Comparison of ENCODE assay signal across 19 cellular contexts in the genomic region with DNA sequence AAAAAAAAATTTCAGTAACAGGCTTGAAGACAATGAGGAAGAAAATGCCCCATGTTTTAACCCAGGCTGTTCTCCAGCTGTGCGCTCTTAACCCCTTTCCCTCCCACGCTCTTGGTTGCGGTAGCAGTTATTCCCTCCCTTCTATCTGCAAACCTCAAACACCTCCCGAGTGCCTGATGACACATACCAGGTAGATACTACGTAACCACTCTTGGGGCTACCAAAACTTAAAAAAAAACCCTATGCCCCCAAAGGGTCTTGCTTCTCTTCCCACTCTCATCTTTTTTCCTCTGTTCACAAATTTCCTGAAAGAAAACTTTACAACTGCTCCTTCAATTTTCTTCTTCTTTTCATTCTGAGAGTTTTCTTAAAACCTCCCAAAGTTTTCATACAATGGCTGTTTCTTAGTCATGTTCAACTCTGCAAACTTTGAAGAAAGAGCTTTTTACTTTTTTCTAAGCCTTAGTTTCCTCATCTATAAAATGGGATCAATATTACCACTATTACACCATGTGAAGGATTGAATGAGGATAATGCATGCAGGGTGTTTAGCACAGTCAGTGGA. TPM values are rescaled to one million over a fixed set of nuclear protein-coding genes. Genes with fewer than 3 reads are reported as not detected.
DNase-seq lines count a peak whose midpoint lies in the region; ATAC-seq, FAIRE-seq and TF ChIP-seq lines count a peak whose summit lies in the region.
"Had no signal": no experiment of that assay in that cellular context is flagged by ENCODE, and none has a peak within 500 bp of the region (broad histone marks: within the 10 kb centered on the region; RNA-seq: fewer than 3 reads in every experiment).

No MANE protein-coding gene starts in this region.

- no peak for TF ChIP-seq RAD21 in H1 (IDR thresholded peaks at IDR 0.05 in 1 of 2, conservative IDR thresholded peaks at IDR 0.05 in 1 of 2; ENCODE audit: low read depth in 2 of 2, low read length in 2 of 2)

- no peaks in the 10 kb centered on the region; a peak in 1 of 4 replicates for H3K79me2 ChIP-seq in H1 (ENCODE audit: control insufficient read depth in 1 of 2, insufficient read depth in 2 of 2, low read length in 2 of 2)

- H3K27me3 Mint-ChIP-seq in activated CD4-positive, alpha-beta T cell treated with anti-CD3 and anti-CD28 coated beads, Interleukin-2, amount 10 ng/mL, durations not matched to agents 7 days and 5 days = peaks cover 4% of the 10 kb centered on the region
- peaks cover 4% of the 10 kb centered on the region for H3K27me3 Mint-ChIP-seq in activated CD8-positive, alpha-beta T cell treated with anti-CD3 and anti-CD28 coated beads for 36 hours

- H3K4me3 Mint-ChIP-seq in activated CD4-positive, alpha-beta T cell treated with anti-CD3 and anti-CD28 coated beads, Interleukin-2, amount 10 ng/mL, durations not matched to agents 7 days and 5 days = no peak overlapping the region
- H3K4me3 Mint-ChIP-seq in activated CD8-positive, alpha-beta T cell treated with anti-CD3 and anti-CD28 coated beads for 36 hours = no peak overlapping the region
- H3K4me3 Mint-ChIP-seq: IgD-negative memory B cell, natural killer cell had no signal

- H2BK12ac ChIP-seq in H1 (ENCODE audit: low read depth, low read length) = no peak overlapping the region

- no peak overlapping the region for H2BK120ac ChIP-seq in H1 (replicated peaks; ENCODE audit: low read depth, low read length)

- TF ChIP-seq EP300 in H1 (IDR thresholded peaks at IDR 0.05; ENCODE audit: borderline replicate concordance in 1 of 2, low read depth in 2 of 2, low read length in 2 of 2) = no peak

- H4K5ac ChIP-seq in H1 (ENCODE audit: insufficient read length, low read depth, low read length) = no peak overlapping the region

- H3K4me3 ChIP-seq in H1 (ENCODE audit: extremely low read depth in 1 of 4, insufficient read depth in 2 of 4, low read depth in 3 of 4, low read length in 4 of 4) = no peak overlapping the region
- H3K4me3 ChIP-seq: GM23248, left ventricle myocardium inferior, tibial artery had no signal

- no peak overlapping the region for H3K14ac ChIP-seq in H1 (ENCODE audit: insufficient read length)

- H3K36me3 ChIP-seq in H1 (ENCODE audit: control insufficient read depth in 2 of 4, insufficient read depth in 4 of 4, low read length in 3 of 4) = peaks cover 0 to 3% (median 0%) of the 10 kb centered on the region in 4 experiments; a peak in 3 of 8 replicates
- H3K36me3 ChIP-seq: left ventricle myocardium inferior, tibial artery had no signal

- H3K27me3 ChIP-seq in H1 (replicated peaks in 1 of 4; ENCODE audit: control insufficient read depth in 3 of 4, extremely low read depth in 1 of 4, insufficient read depth in 3 of 4, low read length in 3 of 4) = no peaks in the 10 kb centered on the region; a peak in 1 of 7 replicates

- peak; percentile 88 for ATAC-seq in activated CD8-positive, alpha-beta T cell treated with anti-CD3 and anti-CD28 coated beads for 36 hours
- ATAC-seq: natural killer cell had no signal

- H3K18ac ChIP-seq in H1 (ENCODE audit: extremely low read depth, low read length) = no peak overlapping the region

- H2BK20ac ChIP-seq in H1 (ENCODE audit: low read length) = no peak overlapping the region

- CTCF ChIA-PET in activated CD4-positive, alpha-beta T cell treated with anti-CD3 and anti-CD28 coated beads, Interleukin-2, amount 10 ng/mL, durations not matched to agents 7 days and 5 days (lab: Charles Lee) = interaction anchor here (0.9 to 1.3 kb wide), 2 partner anchors 8 to 14 kb away, joined by 4 to 7 read pairs; no protein-coding TSS in a partner anchor
- CTCF ChIA-PET in activated CD8-positive, alpha-beta T cell treated with anti-CD3 and anti-CD28 coated beads for 36 hours (lab: Charles Lee) = interaction anchor here (0.9 kb wide), 1 partner anchor 73 kb away, joined by 3 read pairs; no protein-coding TSS in a partner anchor
- CTCF ChIA-PET in H1 (lab: Charles Lee; ENCODE audit: partially characterized antibody) = interaction anchor here (0.6 to 1.8 kb wide), 6 partner anchors 10 to 169 kb away, joined by 3 to 6 read pairs (median 3); no protein-coding TSS in a partner anchor

- no peak overlapping the region for H2BK5ac ChIP-seq in H1 (ENCODE audit: low read depth, low read length)

- H4K20me1 ChIP-seq in H1 (replicated peaks in 1 of 2; ENCODE audit: control insufficient read depth in 1 of 2, insufficient read depth in 2 of 2, low read length in 2 of 2) = peaks cover 0 to 4% of the 10 kb centered on the region in 2 experiments

- H3K27ac Mint-ChIP-seq in activated CD4-positive, alpha-beta T cell treated with anti-CD3 and anti-CD28 coated beads, Interleukin-2, amount 10 ng/mL, durations not matched to agents 7 days and 5 days = no peak overlapping the region
- H3K27ac Mint-ChIP-seq in activated CD8-positive, alpha-beta T cell treated with anti-CD3 and anti-CD28 coated beads for 36 hours = peak overlapping the region; percentile 10
- H3K27ac Mint-ChIP-seq: natural killer cell had no signal

- H3K56ac ChIP-seq in H1 (replicated peaks; ENCODE audit: insufficient read length, low read depth, low read length) = no peak overlapping the region

- TF ChIP-seq CTCF in activated CD8-positive, alpha-beta T cell treated with anti-CD3 and anti-CD28 coated beads for 36 hours (IDR thresholded peaks at IDR 0.05) = no peak
- TF ChIP-seq CTCF in H1 (IDR thresholded peaks at IDR 0.05; ENCODE audit: control extremely low read depth in 1 of 3, insufficient read depth in 1 of 3, low read depth in 1 of 3, low read length in 3 of 3) = no peak

- no peak overlapping the region for H3K4ac ChIP-seq in H1 (replicated peaks; ENCODE audit: insufficient read length, low read depth, low read length)

- H4K91ac ChIP-seq in H1 (replicated peaks; ENCODE audit: insufficient read length, low read length) = no peak overlapping the region

- FAIRE-seq in H1 (lab: Jason Lieb, UNC) = no peak

- peak; percentile 37 to 42 for DNase-seq in activated CD4-positive, alpha-beta T cell treated with anti-CD3 and anti-CD28 coated beads for 4 hours
- no peak for DNase-seq in activated CD4-positive, alpha-beta T cell treated with anti-CD3 and anti-CD28 coated beads, Interleukin-2, amount 10 ng/mL, durations not matched to agents 7 days and 5 days
- peak; percentile 85 for DNase-seq in activated CD8-positive, alpha-beta T cell treated with anti-CD3 and anti-CD28 coated beads for 36 hours
- DNase-seq in H1 (ENCODE audit: low read depth in 1 of 2, low spot score in 2 of 2) = no peak
- DNase-seq in stimulated activated CD8-positive, alpha-beta memory T cell treated with anti-CD3 and anti-CD28 coated beads, Interleukin-15, amount 100 ng/mL, for 48 hours (ENCODE audit: low read depth in 2 of 2) = peak; percentile 28 to 34
- DNase-seq in AG08395 (ENCODE audit: low spot score) = no peak
- DNase-seq in DMS53 treated with DMSO at 0.1 percent for 48 hours (lab: John Stamatoyannopoulos, UW; ENCODE audit: unreplicated experiment) = no peak
- no peak for DNase-seq in NCI-H2107 treated with DMSO at 0.1 percent for 48 hours (lab: John Stamatoyannopoulos, UW; ENCODE audit: unreplicated experiment)
- DNase-seq: Caco-2, GDM1, GM23248, hippocampal formation, left ventricle myocardium inferior, natural killer cell, NCI-H146, NCI-H748 treated with DMSO at 0.1 percent for 48 hours, tibial artery had no signal

- POLR2A ChIA-PET in activated CD4-positive, alpha-beta T cell treated with anti-CD3 and anti-CD28 coated beads, Interleukin-2, amount 10 ng/mL, durations not matched to agents 7 days and 5 days (lab: Charles Lee) = interaction anchor here (0.6 kb wide), 1 partner anchor 10 kb away, joined by 7 read pairs; no protein-coding TSS in a partner anchor
- POLR2A ChIA-PET in activated CD8-positive, alpha-beta T cell treated with anti-CD3 and anti-CD28 coated beads for 36 hours (lab: Charles Lee) = interaction anchor here (0.7 to 1.2 kb wide), 4 partner anchors 10 to 215 kb away, joined by 3 to 5 read pairs (median 4); no protein-coding TSS in a partner anchor
- POLR2A ChIA-PET in H1 (lab: Charles Lee; ENCODE audit: partially characterized antibody) = interaction anchor here (0.7 kb wide), 1 partner anchor 328 kb away, joined by 3 read pairs; no protein-coding TSS in a partner anchor

- H3K4me1 Mint-ChIP-seq in activated CD4-positive, alpha-beta T cell treated with anti-CD3 and anti-CD28 coated beads, Interleukin-2, amount 10 ng/mL, durations not matched to agents 7 days and 5 days = peaks cover 14% of the 10 kb centered on the region
- peaks cover 29% of the 10 kb centered on the region for H3K4me1 Mint-ChIP-seq in activated CD8-positive, alpha-beta T cell treated with anti-CD3 and anti-CD28 coated beads for 36 hours (ENCODE audit: low read depth)

- no peaks in the 10 kb centered on the region for H3K79me1 ChIP-seq in H1 (ENCODE audit: low read depth, low read length)

- intact Hi-C loops in activated CD8-positive, alpha-beta T cell treated with anti-CD3 and anti-CD28 coated beads for 36 hours (cut with micrococcal nuclease) = no loop called here

- peaks cover 6% of the 10 kb centered on the region for H3K36me3 Mint-ChIP-seq in activated CD4-positive, alpha-beta T cell treated with anti-CD3 and anti-CD28 coated beads, Interleukin-2, amount 10 ng/mL, durations not matched to agents 7 days and 5 days (ENCODE audit: low read depth)
- H3K36me3 Mint-ChIP-seq in activated CD8-positive, alpha-beta T cell treated with anti-CD3 and anti-CD28 coated beads for 36 hours (ENCODE audit: low read depth) = peaks cover 11% of the 10 kb centered on the region

- peaks cover 2% of the 10 kb centered on the region for H3K23me2 ChIP-seq in H1 (ENCODE audit: low read depth, low read length)

- TF ChIP-seq POLR2A in H1 (IDR thresholded peaks at IDR 0.05; ENCODE audit: control extremely low read depth in 1 of 2, low read depth in 2 of 2, low read length in 2 of 2) = no peak

- H3K9ac ChIP-seq in H1 (replicated peaks in 1 of 4; ENCODE audit: extremely low read depth in 1 of 4, low read depth in 3 of 4, low read length in 3 of 4) = no peak overlapping the region
- H3K9ac ChIP-seq: GM23248 had no signal

- 98% methylated on average over 5 of the region's 5 CpGs; no CpG with 5 or more reads in 1 of the 2 experiments for WGBS in H1 (ENCODE audit: extremely low coverage in 1 of 2, insufficient coverage in 1 of 2, insufficient read length in 1 of 2, insufficient replicate concordance in 2 of 2, low coverage in 1 of 2, low lambda C conversion rate in 2 of 2, missing lambda C conversion rate in 1 of 2), 2 experiments

- no peak overlapping the region for H2AK5ac ChIP-seq in H1 (ENCODE audit: low read depth, low read length)

- H3K23ac ChIP-seq in H1 (ENCODE audit: insufficient read length) = no peak overlapping the region

- no peaks in the 10 kb centered on the region for H3K9me3 ChIP-seq in H1 (ENCODE audit: insufficient read depth in 2 of 2, low read depth in 1 of 2, low read length in 1 of 2)
- H3K9me3 ChIP-seq: Caco-2, left ventricle myocardium inferior, tibial artery had no signal

- no peak overlapping the region for H2AFZ ChIP-seq in H1 (ENCODE audit: low read length)
- H2AFZ ChIP-seq: GM23248 had no signal

- no peak overlapping the region for H3K27ac ChIP-seq in H1 (ENCODE audit: low read depth, low read length)
- H3K27ac ChIP-seq: GM23248, left ventricle myocardium inferior, tibial artery had no signal

- H3K4me2 ChIP-seq in H1 (ENCODE audit: insufficient read depth in 1 of 2, low read depth in 2 of 2, low read length in 2 of 2) = no peak overlapping the region

- H3K4me1 ChIP-seq in H1 (replicated peaks in 1 of 4; ENCODE audit: control insufficient read depth in 3 of 4, insufficient read depth in 4 of 4, low read length in 3 of 4) = peaks cover 0 to 2% (median 2%) of the 10 kb centered on the region in 4 experiments; a peak in 4 of 7 replicates
- H3K4me1 ChIP-seq: Caco-2 had no signal

- no peak overlapping the region for H2BK15ac ChIP-seq in H1 (ENCODE audit: low read length)

- no peaks in the 10 kb centered on the region for H3K9me3 Mint-ChIP-seq in activated CD4-positive, alpha-beta T cell treated with anti-CD3 and anti-CD28 coated beads, Interleukin-2, amount 10 ng/mL, durations not matched to agents 7 days and 5 days
- no peaks in the 10 kb centered on the region for H3K9me3 Mint-ChIP-seq in activated CD8-positive, alpha-beta T cell treated with anti-CD3 and anti-CD28 coated beads for 36 hours
- H3K9me3 Mint-ChIP-seq: IgD-negative memory B cell, natural killer cell had no signal

- no peak overlapping the region for H4K8ac ChIP-seq in H1 (ENCODE audit: extremely low read depth, insufficient read depth, low read length)

RNA-seq across cellular contexts. Expression of a gene that starts 4.9 kb away (rescaled TPM):
- total RNA-seq in activated CD4-positive, alpha-beta T cell treated with anti-CD3 and anti-CD28 coated beads, Interleukin-2, amount 10 ng/mL, durations not matched to agents 7 days and 5 days = not detected
- total RNA-seq in activated CD8-positive, alpha-beta T cell treated with anti-CD3 and anti-CD28 coated beads for 36 hours = not detected
- total RNA-seq in H1 (2021; fragmentation: NEBNext Ultra II Directional; extraction: Animal tissue kit (Norgen Biotek cat#: 25700)) = not detected in 2 replicates
- 0.08 and 0.11 TPM in 2 replicates for polyA plus RNA-seq in H1 (2011; rRNA removed)
- polyA plus RNA-seq in H1 (2011; cell fraction: cytosol; rRNA removed) = 0.14 TPM
- 0.04 TPM for polyA plus RNA-seq in H1 (2011; cell fraction: nucleus; rRNA removed)
- polyA plus RNA-seq in H1 (2012, experiment 1 of 2) = 0.23 to 0.42 TPM (median 0.31 TPM) in 3 of 4 replicates, not detected in the other
- polyA plus RNA-seq in H1 (2012, experiment 2 of 2) = not detected
- polyA plus RNA-seq in H1 (2013, experiment 1 of 2) = 0.04 TPM
- polyA plus RNA-seq in H1 (2013, experiment 2 of 2) = 0.02 TPM
- not detected in 2 replicates for polyA minus RNA-seq in H1 (2011; rRNA and poly(A)+ RNA removed)
- polyA minus RNA-seq in H1 (2011; cell fraction: cytosol; rRNA and poly(A)+ RNA removed) = not detected
- not detected for polyA minus RNA-seq in H1 (2011; cell fraction: nucleus; rRNA and poly(A)+ RNA removed)
- total RNA-seq: dermis microvascular lymphatic vessel endothelial cell, GM23248, left ventricle myocardium inferior, natural killer cell had no signal
- polyA plus RNA-seq: GM23248, IgD-negative memory B cell had no signal

RNA-seq across cellular contexts. Expression of a gene that starts 50.2 kb away (rescaled TPM):
- total RNA-seq in activated CD4-positive, alpha-beta T cell treated with anti-CD3 and anti-CD28 coated beads, Interleukin-2, amount 10 ng/mL, durations not matched to agents 7 days and 5 days = 1 to 10 TPM; 6.5 to 7.4 TPM
- total RNA-seq in activated CD8-positive, alpha-beta T cell treated with anti-CD3 and anti-CD28 coated beads for 36 hours = 1 to 10 TPM; 4.8 to 5.7 TPM
- 0.69 and 0.75 TPM in 2 replicates for total RNA-seq in H1 (2021; fragmentation: NEBNext Ultra II Directional; extraction: Animal tissue kit (Norgen Biotek cat#: 25700))
- polyA plus RNA-seq in H1 (2011; rRNA removed) = 0.31 and 0.54 TPM in 2 replicates
- 0.28 TPM for polyA plus RNA-seq in H1 (2011; cell fraction: cytosol; rRNA removed)
- 2.2 TPM for polyA plus RNA-seq in H1 (2011; cell fraction: nucleus; rRNA removed)
- polyA plus RNA-seq in H1 (2012, experiment 1 of 2) = 0.83 to 2.3 TPM (median 0.95 TPM) in 4 replicates
- polyA plus RNA-seq in H1 (2012, experiment 2 of 2) = 0.22 TPM
- polyA plus RNA-seq in H1 (2013, experiment 1 of 2) = 0.67 TPM
- polyA plus RNA-seq in H1 (2013, experiment 2 of 2) = 0.31 TPM
- 0.54 and 1.2 TPM in 2 replicates for polyA minus RNA-seq in H1 (2011; rRNA and poly(A)+ RNA removed)
- polyA minus RNA-seq in H1 (2011; cell fraction: cytosol; rRNA and poly(A)+ RNA removed) = not detected
- polyA minus RNA-seq in H1 (2011; cell fraction: nucleus; rRNA and poly(A)+ RNA removed) = 0.30 TPM
- total RNA-seq: GM23248, left ventricle myocardium inferior had no signal

RNA-seq across cellular contexts. Expression of a gene that starts 50.9 kb away (rescaled TPM):
- 10 to 100 TPM; 26.9 to 29.7 TPM for total RNA-seq in activated CD4-positive, alpha-beta T cell treated with anti-CD3 and anti-CD28 coated beads, Interleukin-2, amount 10 ng/mL, durations not matched to agents 7 days and 5 days
- 10 to 100 TPM; 38.9 to 39.1 TPM for total RNA-seq in activated CD8-positive, alpha-beta T cell treated with anti-CD3 and anti-CD28 coated beads for 36 hours
- 54.8 and 63.8 TPM in 2 replicates for total RNA-seq in H1 (2021; fragmentation: NEBNext Ultra II Directional; extraction: Animal tissue kit (Norgen Biotek cat#: 25700))
- polyA plus RNA-seq in H1 (2011; rRNA removed) = 15.9 and 22.2 TPM in 2 replicates
- polyA plus RNA-seq in H1 (2011; cell fraction: cytosol; rRNA removed) = 12.4 TPM
- 16.6 TPM for polyA plus RNA-seq in H1 (2011; cell fraction: nucleus; rRNA removed)
- polyA plus RNA-seq in H1 (2012, experiment 1 of 2) = 10.4 to 21.8 TPM (median 16.9 TPM) in 4 replicates
- 1.2 TPM for polyA plus RNA-seq in H1 (2012, experiment 2 of 2)
- 33.6 TPM for polyA plus RNA-seq in H1 (2013, experiment 1 of 2)
- polyA plus RNA-seq in H1 (2013, experiment 2 of 2) = 35.8 TPM
- polyA minus RNA-seq in H1 (2011; rRNA and poly(A)+ RNA removed) = 175 and 199 TPM in 2 replicates
- polyA minus RNA-seq in H1 (2011; cell fraction: cytosol; rRNA and poly(A)+ RNA removed) = 20.9 TPM
- 44.0 TPM for polyA minus RNA-seq in H1 (2011; cell fraction: nucleus; rRNA and poly(A)+ RNA removed)

Comparison
In these comparisons a context has a peak if more than half of its experiments do, and no peak if none do; other contexts are left out.
1. DNase-seq: peak in activated CD4-positive, alpha-beta T cell treated with anti-CD3 and anti-CD28 coated beads for 4 hours (2 of 2), activated CD8-positive, alpha-beta T cell treated with anti-CD3 and anti-CD28 coated beads for 36 hours (single experiment) and stimulated activated CD8-positive, alpha-beta memory T cell treated with anti-CD3 and anti-CD28 coated beads, Interleukin-15, amount 100 ng/mL, for 48 hours (2 of 2); none in activated CD4-positive, alpha-beta T cell treated with anti-CD3 and anti-CD28 coated beads, Interleukin-2, amount 10 ng/mL, durations not matched to agents 7 days and 5 days (single experiment), H1 (0 of 2), AG08395 (single experiment), DMS53 treated with DMSO at 0.1 percent for 48 hours (single experiment) and NCI-H2107 treated with DMSO at 0.1 percent for 48 hours (single experiment).